25 cellular contexts compared by ENCODE assay signal in genomic region chr15:69444686-69445085, GRCh38.
"Had no signal": no experiment of that assay in that cellular context is flagged by ENCODE, and none has a peak within 500 bp of the region (broad histone marks: within the 10 kb centered on the region; RNA-seq: fewer than 3 reads in every experiment).

No MANE protein-coding gene starts in this region.

- H3K4me3 Mint-ChIP-seq: activated CD4-positive, alpha-beta memory T cell treated with anti-CD3 and anti-CD28 coated beads, Interleukin-2, amount 10 ng/mL, durations not matched to agents 7 days and 5 days; activated T-cell treated with anti-CD3 and anti-CD28 coated beads, Interleukin-2, amount 50 U/mL, for 4 hours; activated T-helper 17 cell treated with anti-CD3 and anti-CD28 coated beads, Interleukin-2, amount 50 U/mL, for 72 hours; nephron had no signal

- FAIRE-seq: keratinocyte, TTC549 had no signal

- DNase-seq: activated CD4-positive, alpha-beta memory T cell treated with anti-CD3 and anti-CD28 coated beads, Interleukin-2, amount 10 ng/mL, durations not matched to agents 7 days and 5 days; activated CD4-positive, alpha-beta T cell treated with anti-CD3 and anti-CD28 coated beads for 48 hours; activated naive CD4-positive, alpha-beta T cell; activated T-cell treated with anti-CD3 and anti-CD28 coated beads, Interleukin-2, amount 50 U/mL, for 4 hours; colonic mucosa; effector CD8-positive, alpha-beta T cell; erythroblast; left cardiac atrium; left ventricle myocardium superior; posterior cingulate gyrus; right cardiac atrium; stimulated activated naive CD4-positive, alpha-beta T cell; T-helper 9 cell; tibial artery; upper lobe of right lung had no signal

- H3K9me3 ChIP-seq: colonic mucosa, gastroesophageal sphincter, suprapubic skin, tibial artery, upper lobe of right lung had no signal

- H3K27ac ChIP-seq: colonic mucosa, gastroesophageal sphincter, hepatocyte, suprapubic skin, tibial artery, upper lobe of right lung, VCaP had no signal

- H3K4me3 ChIP-seq: colonic mucosa, gastroesophageal sphincter, hepatocyte, suprapubic skin, tibial artery, upper lobe of right lung had no signal

- H3K4me1 ChIP-seq: colonic mucosa, gastroesophageal sphincter, suprapubic skin, tibial artery, upper lobe of right lung had no signal

- ATAC-seq: activated CD4-positive, CD25-positive, alpha-beta regulatory T cell treated with anti-CD3 and anti-CD28 coated beads, Interleukin-2, amount 50 U/mL, for 24 hours; activated naive CD4-positive, alpha-beta T cell treated with anti-CD3 and anti-CD28 coated beads, Interleukin-2, amount 50 U/mL, for 72 hours; activated T-cell treated with anti-CD3 and anti-CD28 coated beads, Interleukin-2, amount 50 U/mL, for 4 hours; activated T-helper 17 cell treated with anti-CD3 and anti-CD28 coated beads, Interleukin-2, amount 50 U/mL, for 72 hours; gastroesophageal sphincter; left cardiac atrium; left ventricle myocardium superior; right cardiac atrium; upper lobe of right lung had no signal

- H3K27me3 Mint-ChIP-seq: activated CD4-positive, alpha-beta memory T cell treated with anti-CD3 and anti-CD28 coated beads, Interleukin-2, amount 10 ng/mL, durations not matched to agents 7 days and 5 days; activated T-helper 17 cell treated with anti-CD3 and anti-CD28 coated beads, Interleukin-2, amount 50 U/mL, for 72 hours had no signal

- H3K4me1 Mint-ChIP-seq: activated T-helper 17 cell treated with anti-CD3 and anti-CD28 coated beads, Interleukin-2, amount 50 U/mL, for 72 hours; nephron had no signal

- H3K27ac Mint-ChIP-seq: activated CD4-positive, alpha-beta memory T cell treated with anti-CD3 and anti-CD28 coated beads, Interleukin-2, amount 10 ng/mL, durations not matched to agents 7 days and 5 days; activated T-helper 17 cell treated with anti-CD3 and anti-CD28 coated beads, Interleukin-2, amount 50 U/mL, for 72 hours; nephron had no signal

- H3K9me3 Mint-ChIP-seq: activated CD4-positive, alpha-beta memory T cell treated with anti-CD3 and anti-CD28 coated beads, Interleukin-2, amount 10 ng/mL, durations not matched to agents 7 days and 5 days; activated naive CD4-positive, alpha-beta T cell treated with anti-CD3 and anti-CD28 coated beads, Interleukin-2, amount 50 U/mL, for 72 hours; activated T-cell treated with anti-CD3 and anti-CD28 coated beads, Interleukin-2, amount 50 U/mL, for 4 hours; activated T-helper 17 cell treated with anti-CD3 and anti-CD28 coated beads, Interleukin-2, amount 50 U/mL, for 72 hours; nephron had no signal

- H3K36me3 ChIP-seq: colonic mucosa, gastroesophageal sphincter, suprapubic skin, upper lobe of right lung had no signal

- H3K27me3 ChIP-seq: colonic mucosa, gastroesophageal sphincter, hepatocyte, suprapubic skin, tibial artery, upper lobe of right lung had no signal
